Comparison of ENCODE assay signal across 8 cellular contexts in the genomic region with DNA sequence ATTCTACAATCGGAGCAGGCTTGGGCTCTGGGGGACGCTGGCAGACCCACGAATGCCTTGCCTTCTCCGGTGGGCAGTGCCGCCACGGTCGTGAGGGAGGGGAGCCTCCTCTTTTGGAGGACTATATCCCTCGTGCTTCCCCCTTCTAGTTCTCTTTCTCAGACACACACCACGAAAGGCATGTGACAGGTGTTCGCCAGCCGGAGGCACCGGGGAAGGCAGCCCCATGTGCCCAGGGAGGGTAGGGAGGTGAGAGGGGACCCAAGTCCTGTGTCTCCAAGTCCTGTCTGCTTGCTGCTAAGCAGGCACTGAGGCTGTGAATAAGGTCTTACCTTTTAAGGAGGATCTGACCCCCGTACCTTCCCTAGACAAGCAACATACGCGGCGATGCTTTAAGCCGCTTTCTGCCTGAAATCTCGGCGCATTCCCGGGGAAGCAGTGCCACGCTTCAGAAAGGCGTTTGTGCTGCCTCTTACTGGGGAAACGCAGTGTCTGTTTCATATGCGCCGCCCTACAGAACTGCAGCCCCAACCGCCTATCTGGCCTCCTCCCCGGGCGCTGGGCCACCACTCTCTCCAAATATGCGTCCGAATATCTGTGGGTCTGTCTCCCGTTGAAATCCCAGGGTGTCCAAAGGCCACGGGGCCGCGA. TPM values are rescaled to one million over a fixed set of nuclear protein-coding genes. Genes with fewer than 3 reads are reported as not detected.
A peak's percentile ranks its signal among the peaks of the same experiment; 100 is the strongest.
DNase-seq lines count a peak whose midpoint lies in the region; ATAC-seq and TF ChIP-seq lines count a peak whose summit lies in the region.

No MANE protein-coding gene starts in this region.

- DNase-seq in activated naive CD4-positive, alpha-beta T cell treated with anti-CD3 and anti-CD28 coated beads for 36 hours, result peak; percentile 21
- no peak for DNase-seq in activated naive CD4-positive, alpha-beta T cell treated with anti-CD3 and anti-CD28 coated beads, Interleukin-2, amount 50 U/mL, for 16 hours
- DNase-seq in SW480 (ENCODE audit: low spot score) (peak; percentile 11), mucosa of descending colon (peak in 1 of 3 donors; percentile 21), upper lobe of left lung (peak in 1 of 2 donors; percentile 46), NCI-H774 (lab: John Stamatoyannopoulos, UW) (no peak)

- no peak overlapping the region for H3K27ac Mint-ChIP-seq in activated naive CD4-positive, alpha-beta T cell treated with anti-CD3 and anti-CD28 coated beads for 36 hours

- H3K36me3 ChIP-seq in esophagus (ENCODE audit: control insufficient read depth in 2 of 2, insufficient read depth in 2 of 2, low read length in 1 of 2) (no peaks in the 10 kb centered on the region), mucosa of descending colon (ENCODE audit: low read depth) (no peaks in the 10 kb centered on the region), upper lobe of left lung (no peaks in the 10 kb centered on the region)

- ATAC-seq in mucosa of descending colon (peak; percentile 44), upper lobe of left lung (ENCODE audit: low FRiP score in 2 of 2) (peak in 1 of 2 donors; percentile 68), HG03108 (IDR thresholded peaks at IDR 0.05; ENCODE audit: unreplicated experiment) (no peak)

- no peaks in the 10 kb centered on the region for H3K9me3 Mint-ChIP-seq in activated naive CD4-positive, alpha-beta T cell treated with anti-CD3 and anti-CD28 coated beads for 36 hours

- WGBS in esophagus, 2 donors, result 2% methylated on average over 34 of the region's 34 CpGs
- WGBS in upper lobe of left lung, 2 donors, result 4 to 6% methylated on average over 32 to 34 of the region's 34 CpGs

- H3K27ac ChIP-seq in esophagus (ENCODE audit: low read depth in 2 of 2, low read length in 1 of 2) (no peak overlapping the region), upper lobe of left lung (no peak overlapping the region)

- no peak for TF ChIP-seq CTCF in mucosa of descending colon (IDR thresholded peaks at IDR 0.05)
- no peak for TF ChIP-seq CTCF in upper lobe of left lung (IDR thresholded peaks at IDR 0.05)

- TF ChIP-seq POLR2A in upper lobe of left lung (IDR thresholded peaks at IDR 0.05), result no peak

- H3K4me1 ChIP-seq in esophagus (ENCODE audit: control insufficient read depth in 2 of 2, insufficient read depth in 2 of 2, low read length in 1 of 2) (peaks cover 4% of the 10 kb centered on the region in 2 donors), mucosa of descending colon (ENCODE audit: low read depth) (peaks cover 11% of the 10 kb centered on the region), upper lobe of left lung (peaks cover 14 to 29% (median 16%) of the 10 kb centered on the region in 4 donors)

- peak overlapping the region; percentile 7 to 45 for H3K4me3 ChIP-seq in esophagus (ENCODE audit: low read depth in 1 of 2, low read length in 2 of 2)
- H3K4me3 ChIP-seq in mucosa of descending colon, result no peak overlapping the region
- H3K4me3 ChIP-seq in upper lobe of left lung, result peak overlapping the region in 3 of 4 donors; percentile 39 to 53 (median 50)

- H3K36me3 Mint-ChIP-seq in activated naive CD4-positive, alpha-beta T cell treated with anti-CD3 and anti-CD28 coated beads for 36 hours (ENCODE audit: low read depth), result no peaks in the 10 kb centered on the region

- peaks cover 67% of the 10 kb centered on the region for H3K27me3 Mint-ChIP-seq in activated naive CD4-positive, alpha-beta T cell treated with anti-CD3 and anti-CD28 coated beads for 36 hours (ENCODE audit: low read depth)

- intact Hi-C loops in activated naive CD4-positive, alpha-beta T cell treated with anti-CD3 and anti-CD28 coated beads for 36 hours (cut with micrococcal nuclease), result loop anchor here (1.0 to 5.0 kb wide), 2 partner anchors 88 to 181 kb away; no protein-coding TSS in a partner anchor
- intact Hi-C loops in mucosa of descending colon (cut with DNase I, micrococcal nuclease), result no loop called here

- TF ChIP-seq EP300 in upper lobe of left lung (IDR thresholded peaks at IDR 0.05), result no peak

- peaks cover 3 to 10% of the 10 kb centered on the region in 2 donors for H3K27me3 ChIP-seq in esophagus (ENCODE audit: control insufficient read depth in 1 of 2, insufficient read depth in 2 of 2, low read length in 2 of 2)
- peaks cover 0 to 37% (median 21%) of the 10 kb centered on the region in 4 donors for H3K27me3 ChIP-seq in upper lobe of left lung

- CTCF ChIA-PET in activated naive CD4-positive, alpha-beta T cell treated with anti-CD3 and anti-CD28 coated beads for 36 hours (lab: Charles Lee), result interaction anchor here (1.1 kb wide), 1 partner anchor 100 kb away, joined by 4 read pairs; no protein-coding TSS in a partner anchor

- peaks cover 9% of the 10 kb centered on the region for H3K4me1 Mint-ChIP-seq in activated naive CD4-positive, alpha-beta T cell treated with anti-CD3 and anti-CD28 coated beads for 36 hours (ENCODE audit: low read depth)

- peak overlapping the region; percentile 28 for H3K4me3 Mint-ChIP-seq in activated naive CD4-positive, alpha-beta T cell treated with anti-CD3 and anti-CD28 coated beads for 36 hours

- H3K9me3 ChIP-seq in esophagus (ENCODE audit: control insufficient read depth in 2 of 2, insufficient read depth in 1 of 2, low read depth in 1 of 2, low read length in 1 of 2) (peaks cover 0 to 2% of the 10 kb centered on the region in 2 donors), mucosa of descending colon (no peaks in the 10 kb centered on the region), upper lobe of left lung (no peaks in the 10 kb centered on the region)

RNA-seq across cellular contexts. Expression of a gene that starts 0.8 kb away (rescaled TPM):
- total RNA-seq in activated naive CD4-positive, alpha-beta T cell treated with anti-CD3 and anti-CD28 coated beads for 36 hours, result under 1 TPM; 0.02 to 0.05 TPM
- under 1 TPM; 0.44 to 0.55 TPM for polyA plus RNA-seq in esophagus
- total RNA-seq in mucosa of descending colon (1 to 10 TPM in 2 of 3 donors, under 1 TPM in 1; 0.78 to 3.5 (median 2.7) TPM), upper lobe of left lung (1 to 10 TPM; 1.1 to 5.9 (median 2.6) TPM)

Comparison
In these comparisons a context has a peak if more than half of its experiments do, and no peak if none do; other contexts are left out.
1. DNase-seq: peak in activated naive CD4-positive, alpha-beta T cell treated with anti-CD3 and anti-CD28 coated beads for 36 hours (single experiment) and SW480 (single experiment); none in activated naive CD4-positive, alpha-beta T cell treated with anti-CD3 and anti-CD28 coated beads, Interleukin-2, amount 50 U/mL, for 16 hours (single experiment) and NCI-H774 (single experiment).